24 cellular contexts compared by ENCODE assay signal in the genomic region with DNA sequence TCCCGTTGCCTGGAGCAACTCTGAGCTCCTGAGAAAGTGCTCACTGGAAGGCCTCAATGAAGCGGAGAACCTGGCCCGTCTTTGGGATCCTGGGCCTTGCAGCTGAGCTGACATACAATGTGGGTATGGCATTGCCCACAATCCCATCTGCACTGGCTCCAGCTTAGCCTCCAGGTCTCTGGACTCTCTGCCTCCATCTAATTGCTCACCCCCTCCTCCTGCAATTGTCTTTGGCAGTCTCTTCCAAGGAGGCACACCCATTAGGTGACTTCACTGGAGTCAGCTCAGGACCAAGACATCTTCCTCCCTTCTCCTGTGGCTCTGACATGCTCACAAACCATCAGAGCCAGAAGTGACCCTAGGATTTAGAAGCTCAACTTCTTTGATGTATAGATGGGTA. TPM values are rescaled to one million over a fixed set of nuclear protein-coding genes. Genes with fewer than 3 reads are reported as not detected.
DNase-seq lines count a peak whose midpoint lies in the region; ATAC-seq and TF ChIP-seq lines count a peak whose summit lies in the region.
"Had no signal": no experiment of that assay in that cellular context is flagged by ENCODE, and none has a peak within 500 bp of the region (broad histone marks: within the 10 kb centered on the region; RNA-seq: fewer than 3 reads in every experiment).

No MANE protein-coding gene starts in this region.

- intact Hi-C loops in activated naive CD4-positive, alpha-beta T cell treated with anti-CD3 and anti-CD28 coated beads for 36 hours (cut with micrococcal nuclease): no loop called here
- intact Hi-C loops in tibial artery (cut with DNase I; ENCODE audit: low total_unique reads): no loop called here

- CTCF ChIA-PET in activated naive CD4-positive, alpha-beta T cell treated with anti-CD3 and anti-CD28 coated beads for 36 hours (lab: Charles Lee): interaction anchor here (0.8 to 1.5 kb wide), 4 partner anchors 18 to 117 kb away, joined by 3 to 6 read pairs (median 4); no protein-coding TSS in a partner anchor
- CTCF ChIA-PET in HEK293 (lab: Yijun Ruan, JAX): interaction anchor here (0.6 to 3.5 kb wide), 6 partner anchors 9 to 474 kb away, joined by 3 to 24 read pairs (median 4); no protein-coding TSS in a partner anchor

- peaks cover 12 to 99% of the 10 kb centered on the region in 2 donors for H3K27me3 ChIP-seq in tibial artery

- H3K36me3 Mint-ChIP-seq in activated naive CD4-positive, alpha-beta T cell treated with anti-CD3 and anti-CD28 coated beads for 36 hours (ENCODE audit: low read depth): no peaks in the 10 kb centered on the region
- no peaks in the 10 kb centered on the region for H3K36me3 Mint-ChIP-seq in activated naive CD4-positive, alpha-beta T cell treated with anti-CD3 and anti-CD28 coated beads, Interleukin-2, amount 50 U/mL, for 72 hours
- H3K36me3 Mint-ChIP-seq in effector memory CD8-positive, alpha-beta T cell (ENCODE audit: insufficient read depth): peaks cover 4% of the 10 kb centered on the region
- H3K36me3 Mint-ChIP-seq in neural crest cell (ENCODE audit: low read depth): peaks cover 5% of the 10 kb centered on the region

- no peak overlapping the region for H3K27ac Mint-ChIP-seq in activated naive CD4-positive, alpha-beta T cell treated with anti-CD3 and anti-CD28 coated beads for 36 hours
- no peak overlapping the region for H3K27ac Mint-ChIP-seq in activated naive CD4-positive, alpha-beta T cell treated with anti-CD3 and anti-CD28 coated beads, Interleukin-2, amount 50 U/mL, for 72 hours
- peak overlapping the region in 1 of 2 donors; percentile 9 for H3K27ac Mint-ChIP-seq in effector memory CD8-positive, alpha-beta T cell
- H3K27ac Mint-ChIP-seq in neural crest cell (ENCODE audit: unreplicated experiment): no peak overlapping the region

- no peaks in the 10 kb centered on the region for H3K9me3 Mint-ChIP-seq in activated naive CD4-positive, alpha-beta T cell treated with anti-CD3 and anti-CD28 coated beads for 36 hours
- peaks cover 0 to 4% of the 10 kb centered on the region in 2 donors for H3K9me3 Mint-ChIP-seq in activated naive CD4-positive, alpha-beta T cell treated with anti-CD3 and anti-CD28 coated beads, Interleukin-2, amount 50 U/mL, for 72 hours
- no peaks in the 10 kb centered on the region for H3K9me3 Mint-ChIP-seq in effector memory CD8-positive, alpha-beta T cell
- no peaks in the 10 kb centered on the region for H3K9me3 Mint-ChIP-seq in neural crest cell

- no peak for TF ChIP-seq CTCF in HEK293 (tag by site-specific recombination; IDR thresholded peaks at IDR 0.05)
- no peak for TF ChIP-seq CTCF in neural crest cell (conservative IDR thresholded peaks at IDR 0.05)
- TF ChIP-seq CTCF in tibial artery (IDR thresholded peaks at IDR 0.05): no peak

- peaks cover 67% of the 10 kb centered on the region for H3K27me3 Mint-ChIP-seq in activated naive CD4-positive, alpha-beta T cell treated with anti-CD3 and anti-CD28 coated beads for 36 hours (ENCODE audit: low read depth)
- H3K27me3 Mint-ChIP-seq in effector memory CD8-positive, alpha-beta T cell: peaks cover 77 to 91% of the 10 kb centered on the region in 2 donors
- peaks cover 99% of the 10 kb centered on the region for H3K27me3 Mint-ChIP-seq in neural crest cell (ENCODE audit: low read depth)

- POLR2A ChIA-PET in HEK293 (lab: Yijun Ruan, JAX): interaction anchor here (1.1 to 1.2 kb wide), 2 partner anchors 9 to 24 kb away, joined by 4 read pairs; a partner anchor contains a TSS

- H3K4me1 ChIP-seq in HEK293 (ENCODE audit: control insufficient read depth, insufficient read depth, low read length) (peaks cover 6% of the 10 kb centered on the region), tibial artery (peaks cover 0 to 47% (median 30%) of the 10 kb centered on the region in 4 donors)

- H3K36me3 ChIP-seq in HEK293 (ENCODE audit: control insufficient read depth in 2 of 2, insufficient read depth in 1 of 2, low read length in 2 of 2): peaks cover 0 to 6% of the 10 kb centered on the region in 2 experiments; a peak in 1 of 3 replicates
- H3K36me3 ChIP-seq in tibial artery: no peaks in the 10 kb centered on the region
- H3K36me3 ChIP-seq: ascending aorta, esophagus muscularis mucosa, ovary, tibial nerve had no signal

- peaks cover 27% of the 10 kb centered on the region for H3K4me1 Mint-ChIP-seq in activated naive CD4-positive, alpha-beta T cell treated with anti-CD3 and anti-CD28 coated beads for 36 hours (ENCODE audit: low read depth)
- peaks cover 35 to 36% of the 10 kb centered on the region in 2 donors for H3K4me1 Mint-ChIP-seq in effector memory CD8-positive, alpha-beta T cell (ENCODE audit: low read depth in 2 of 2)
- peaks cover 13% of the 10 kb centered on the region for H3K4me1 Mint-ChIP-seq in neural crest cell

- no peak overlapping the region for H3K27ac ChIP-seq in HEK293 (ENCODE audit: extremely low read depth, low read depth, low read length)
- no peak overlapping the region for H3K27ac ChIP-seq in tibial artery
- H3K27ac ChIP-seq: ascending aorta, esophagus muscularis mucosa, ovary, tibial nerve had no signal

- H3K4me3 ChIP-seq in HEK293 (ENCODE audit: low read depth, low read length) (no peak overlapping the region), tibial artery (no peak overlapping the region)
- H3K4me3 ChIP-seq: K562, ovary, tibial nerve had no signal

- H3K4me3 Mint-ChIP-seq in activated naive CD4-positive, alpha-beta T cell treated with anti-CD3 and anti-CD28 coated beads for 36 hours: peak overlapping the region; percentile 23
- peak overlapping the region; percentile 85 to 90 for H3K4me3 Mint-ChIP-seq in effector memory CD8-positive, alpha-beta T cell
- peak overlapping the region; percentile 70 for H3K4me3 Mint-ChIP-seq in neural crest cell

- H3K9me3 ChIP-seq in HEK293 (ENCODE audit: control insufficient read depth, insufficient read depth, low read depth, low read length) (no peaks in the 10 kb centered on the region), tibial artery (no peaks in the 10 kb centered on the region)
- H3K9me3 ChIP-seq: ascending aorta, esophagus muscularis mucosa, ovary, tibial nerve had no signal

- ATAC-seq in activated naive CD4-positive, alpha-beta T cell treated with anti-CD3 and anti-CD28 coated beads, Interleukin-2, amount 50 U/mL, for 72 hours: no peak
- no peak for ATAC-seq in effector memory CD8-positive, alpha-beta T cell (replicated peaks)
- ATAC-seq in GM19351 (IDR thresholded peaks at IDR 0.05; ENCODE audit: unreplicated experiment): no peak
- ATAC-seq: K562, left ventricle myocardium superior, right cardiac atrium, SK-N-SH treated with all-trans-retinoic acid at 6 μM for 48 hours had no signal

- no peak for DNase-seq in activated naive CD4-positive, alpha-beta T cell treated with anti-CD3 and anti-CD28 coated beads for 36 hours
- no peak for DNase-seq in activated naive CD4-positive, alpha-beta T cell treated with anti-CD3 and anti-CD28 coated beads, Interleukin-2, amount 50 U/mL, for 72 hours (ENCODE audit: low spot score in 2 of 2)
- DNase-seq in effector memory CD8-positive, alpha-beta T cell: no peak
- DNase-seq in neural crest cell (ENCODE audit: low read depth, low spot score) (no peak), NCI-H187 (lab: John Stamatoyannopoulos, UW) (no peak), tibial artery (no peak)
- DNase-seq: COR-L47; effector CD4-positive, alpha-beta T cell; left ventricle myocardium superior; MV-4-11; NCI-H2029; NCI-H345; NK-92 treated with Interleukin-12 subunit alpha and Interleukin-12 subunit beta, amount 100 ng/mL, for 24 hours; ovary had no signal

TF ChIP-seq in HEK293, 187 proteins besides CTCF, POLR2A, EP300 and RAD21:
- TF ChIP-seq, protein P1, sequence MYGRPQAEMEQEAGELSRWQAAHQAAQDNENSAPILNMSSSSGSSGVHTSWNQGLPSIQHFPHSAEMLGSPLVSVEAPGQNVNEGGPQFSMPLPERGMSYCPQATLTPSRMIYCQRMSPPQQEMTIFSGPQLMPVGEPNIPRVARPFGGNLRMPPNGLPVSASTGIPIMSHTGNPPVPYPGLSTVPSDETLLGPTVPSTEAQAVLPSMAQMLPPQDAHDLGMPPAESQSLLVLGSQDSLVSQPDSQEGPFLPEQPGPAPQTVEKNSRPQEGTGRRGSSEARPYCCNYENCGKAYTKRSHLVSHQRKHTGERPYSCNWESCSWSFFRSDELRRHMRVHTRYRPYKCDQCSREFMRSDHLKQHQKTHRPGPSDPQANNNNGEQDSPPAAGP (tag by site-specific recombination; IDR thresholded peaks at IDR 0.05): peak; percentile 29; the same call in 1 of the 2 replicates
- TF ChIP-seq HOXD13 (CRISPR knock-in tag; IDR thresholded peaks at IDR 0.05; ENCODE audit: borderline replicate concordance) (no peak), IKZF3 (tag by site-specific recombination; IDR thresholded peaks at IDR 0.05) (no peak)

RNA-seq across cellular contexts. Expression of a gene that starts 1.5 kb away (rescaled TPM):
- under 1 TPM; 0.67 to 0.81 TPM for total RNA-seq in activated naive CD4-positive, alpha-beta T cell treated with anti-CD3 and anti-CD28 coated beads for 36 hours
- under 1 TPM; 0.27 to 0.56 TPM for total RNA-seq in activated naive CD4-positive, alpha-beta T cell treated with anti-CD3 and anti-CD28 coated beads, Interleukin-2, amount 50 U/mL, for 72 hours
- 0.49 and 0.61 TPM in 2 replicates for total RNA-seq in neural crest cell
- total RNA-seq: ascending aorta, cerebellum, esophagus muscularis mucosa, left ventricle myocardium superior, mucosa of gallbladder, tibial nerve had no signal

RNA-seq across cellular contexts. Expression of a gene that starts 24.5 kb away (rescaled TPM):
- total RNA-seq in activated naive CD4-positive, alpha-beta T cell treated with anti-CD3 and anti-CD28 coated beads for 36 hours: not detected
- under 1 TPM in 1 of 2 donors, not detected in 1; 0.10 TPM for total RNA-seq in activated naive CD4-positive, alpha-beta T cell treated with anti-CD3 and anti-CD28 coated beads, Interleukin-2, amount 50 U/mL, for 72 hours
- 0.41 and 1.0 TPM in 2 replicates for total RNA-seq in neural crest cell
- total RNA-seq: K562, left ventricle myocardium superior had no signal

Comparison
In these comparisons a context has a peak if more than half of its experiments do, and no peak if none do; other contexts are left out.
1. H3K4me3 Mint-ChIP-seq: peak in every context shown above with its lines; median percentile 88 in effector memory CD8-positive, alpha-beta T cell; 70 in neural crest cell; 23 in activated naive CD4-positive, alpha-beta T cell treated with anti-CD3 and anti-CD28 coated beads for 36 hours.